ENCODE assay signal across 23 cellular contexts in the genomic region with DNA sequence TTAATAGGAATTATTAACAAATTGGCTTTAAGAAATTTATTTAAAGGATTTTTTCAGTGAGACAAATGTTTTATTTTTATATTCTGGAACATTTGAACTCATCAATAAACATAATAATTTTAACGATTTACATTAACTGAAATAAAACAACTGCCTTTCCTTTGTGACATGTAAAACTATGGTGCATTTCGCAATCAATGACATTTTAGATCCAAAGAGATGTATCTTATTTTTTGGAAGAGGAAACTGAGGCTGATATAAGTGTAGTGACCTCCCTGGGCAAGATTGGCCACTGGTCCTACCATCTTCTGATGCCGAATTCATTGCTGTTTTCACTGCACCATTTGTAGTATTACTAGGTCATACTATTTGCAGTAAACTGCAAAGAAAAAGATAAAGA. TPM values are rescaled to one million over a fixed set of nuclear protein-coding genes. Genes with fewer than 3 reads are reported as not detected.
"Had no signal": no experiment of that assay in that cellular context is flagged by ENCODE, and none has a peak within 500 bp of the region (broad histone marks: within the 10 kb centered on the region; RNA-seq: fewer than 3 reads in every experiment).

No MANE protein-coding gene starts in this region.

- H3K36me3 Mint-ChIP-seq: activated naive CD4-positive, alpha-beta T cell treated with anti-CD3 and anti-CD28 coated beads, Interleukin-2, amount 50 U/mL, for 24 hours; neural progenitor cell had no signal

- DNase-seq: activated CD4-positive, alpha-beta T cell treated with anti-CD3 and anti-CD28 coated beads, Interleukin-2, amount 10 ng/mL, durations not matched to agents 7 days and 5 days; activated CD8-positive, alpha-beta T cell treated with anti-CD3 and anti-CD28 coated beads, Interleukin-2, amount 10 ng/mL, durations not matched to agents 7 days and 5 days; activated gamma-delta T cell; activated T-cell treated with anti-CD3 and anti-CD28 coated beads, Interleukin-2, amount 50 U/mL, for 4 hours; effector CD4-positive, alpha-beta T cell; gastrocnemius medialis; head of caudate nucleus; left lung; stimulated activated CD4-positive, alpha-beta T cell treated with anti-CD3 and anti-CD28 coated beads, Interleukin-12 subunit alpha, Interleukin-12 subunit beta, amount 100 ng/mL, for 4 hours; stimulated activated CD4-positive, alpha-beta T cell treated with anti-CD3 and anti-CD28 coated beads, Interleukin-1b, Interleukin-23, amount 100 ng/mL, for 48 hours; stimulated activated CD8-positive, alpha-beta memory T cell treated with anti-CD3 and anti-CD28 coated beads, Interleukin-4, amount 100 ng/mL, for 48 hours; T1000; testis had no signal

- H3K4me3 ChIP-seq: gastrocnemius medialis, left lung, neural progenitor cell, testis, upper lobe of left lung had no signal

- H3K27me3 ChIP-seq: gastrocnemius medialis, testis, upper lobe of left lung had no signal

- H3K9me3 Mint-ChIP-seq: activated CD4-positive, alpha-beta T cell treated with anti-CD3 and anti-CD28 coated beads, Interleukin-2, amount 10 ng/mL, durations not matched to agents 7 days and 5 days; activated naive CD4-positive, alpha-beta T cell treated with anti-CD3 and anti-CD28 coated beads, Interleukin-2, amount 50 U/mL, for 24 hours; activated T-cell treated with anti-CD3 and anti-CD28 coated beads, Interleukin-2, amount 50 U/mL, for 4 hours; neural progenitor cell had no signal

- H3K4me1 ChIP-seq: testis had no signal

- H3K27ac Mint-ChIP-seq: activated CD4-positive, alpha-beta T cell treated with anti-CD3 and anti-CD28 coated beads, Interleukin-2, amount 10 ng/mL, durations not matched to agents 7 days and 5 days; activated CD8-positive, alpha-beta T cell treated with anti-CD3 and anti-CD28 coated beads, Interleukin-2, amount 10 ng/mL, durations not matched to agents 7 days and 5 days; activated naive CD4-positive, alpha-beta T cell treated with anti-CD3 and anti-CD28 coated beads, Interleukin-2, amount 50 U/mL, for 24 hours; neural progenitor cell had no signal

- ATAC-seq: activated CD4-positive, CD25-positive, alpha-beta regulatory T cell treated with anti-CD3 and anti-CD28 coated beads, Interleukin-2, amount 50 U/mL, for 24 hours; activated CD8-positive, alpha-beta T cell treated with anti-CD3 and anti-CD28 coated beads, Interleukin-2, amount 10 ng/mL, durations not matched to agents 7 days and 5 days; activated T-cell treated with anti-CD3 and anti-CD28 coated beads, Interleukin-2, amount 50 U/mL, for 4 hours; esophagus mucosa; gastrocnemius medialis; left lung had no signal

- H3K4me2 ChIP-seq: neural progenitor cell had no signal

- H3K36me3 ChIP-seq: gastrocnemius medialis, left lung, neural progenitor cell, upper lobe of left lung had no signal

- H3K4me3 Mint-ChIP-seq: activated CD4-positive, alpha-beta T cell treated with anti-CD3 and anti-CD28 coated beads, Interleukin-2, amount 10 ng/mL, durations not matched to agents 7 days and 5 days; activated CD8-positive, alpha-beta T cell treated with anti-CD3 and anti-CD28 coated beads, Interleukin-2, amount 10 ng/mL, durations not matched to agents 7 days and 5 days; activated naive CD4-positive, alpha-beta T cell treated with anti-CD3 and anti-CD28 coated beads, Interleukin-2, amount 50 U/mL, for 24 hours; activated T-cell treated with anti-CD3 and anti-CD28 coated beads, Interleukin-2, amount 50 U/mL, for 4 hours; neural progenitor cell had no signal

- H2AFZ ChIP-seq: neural progenitor cell had no signal

- H3K27ac ChIP-seq: left lung, neural progenitor cell, testis, upper lobe of left lung had no signal

- H3K27me3 Mint-ChIP-seq: progenitor cell of endocrine pancreas had no signal

- H3K9me3 ChIP-seq: gastrocnemius medialis, left lung, testis, upper lobe of left lung had no signal

RNA-seq across cellular contexts. Expression of gene RNU6-8, which starts 2.5 kb away (rescaled TPM):
- total RNA-seq: activated CD4-positive, alpha-beta T cell treated with anti-CD3 and anti-CD28 coated beads, Interleukin-2, amount 10 ng/mL, durations not matched to agents 7 days and 5 days; activated CD8-positive, alpha-beta T cell treated with anti-CD3 and anti-CD28 coated beads, Interleukin-2, amount 10 ng/mL, durations not matched to agents 7 days and 5 days; activated T-cell treated with anti-CD3 and anti-CD28 coated beads, Interleukin-2, amount 50 U/mL, for 4 hours; cerebellum; esophagus mucosa; gastrocnemius medialis; kidney epithelial cell; left lung; mononuclear cell; osteoblast; progenitor cell of endocrine pancreas; testis; upper lobe of left lung had no signal

RNA-seq across cellular contexts. Expression of gene RNU6-7, which starts 3.7 kb away (rescaled TPM):
- total RNA-seq: activated CD4-positive, alpha-beta T cell treated with anti-CD3 and anti-CD28 coated beads, Interleukin-2, amount 10 ng/mL, durations not matched to agents 7 days and 5 days; activated CD8-positive, alpha-beta T cell treated with anti-CD3 and anti-CD28 coated beads, Interleukin-2, amount 10 ng/mL, durations not matched to agents 7 days and 5 days; activated T-cell treated with anti-CD3 and anti-CD28 coated beads, Interleukin-2, amount 50 U/mL, for 4 hours; cerebellum; esophagus mucosa; gastrocnemius medialis; kidney epithelial cell; left lung; mononuclear cell; osteoblast; progenitor cell of endocrine pancreas; testis; upper lobe of left lung had no signal
